Comparison of ENCODE assay signal across 8 cellular contexts in the genomic region with DNA sequence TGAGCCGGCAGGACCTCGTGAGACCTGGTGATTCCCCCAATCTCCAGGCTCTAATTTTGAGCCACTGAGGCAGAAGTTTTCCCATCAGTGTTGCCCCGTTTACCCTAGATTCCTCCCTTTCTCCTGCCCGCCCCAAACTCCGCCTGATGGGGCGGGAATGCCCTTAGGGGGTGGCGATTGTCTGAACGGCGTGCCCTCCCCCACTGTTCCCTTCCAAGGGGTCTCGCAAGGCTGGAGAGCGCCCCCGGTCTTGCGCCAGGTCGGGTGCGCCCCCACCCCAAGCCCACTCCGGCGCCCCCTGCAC. TPM values are rescaled to one million over a fixed set of nuclear protein-coding genes. Genes with fewer than 3 reads are reported as not detected.
DNase-seq lines count a peak whose midpoint lies in the region; ATAC-seq and TF ChIP-seq lines count a peak whose summit lies in the region.

No MANE protein-coding gene starts in this region.

- 0% methylated on average over 12 to 17 of the region's 17 CpGs for WGBS in tibial nerve, 2 donors

- H3K36me3 ChIP-seq in lower lobe of right lung: peaks cover 8% of the 10 kb centered on the region
- peaks cover 0 to 10% (median 0%) of the 10 kb centered on the region in 3 donors for H3K36me3 ChIP-seq in tibial nerve

- peak; percentile 15 for ATAC-seq in GM21786 (IDR thresholded peaks at IDR 0.05; ENCODE audit: unreplicated experiment)
- ATAC-seq in lower lobe of right lung: peak; percentile 70 to 77

- H3K4me1 ChIP-seq in lower lobe of right lung (peaks cover 5% of the 10 kb centered on the region), tibial nerve (peaks cover 0 to 24% (median 0%) of the 10 kb centered on the region in 4 donors)

- intact Hi-C loops in lower lobe of right lung (cut with DNase I): no loop called here

- TF ChIP-seq EP300 in tibial nerve (IDR thresholded peaks at IDR 0.05): no peak

- H3K27me3 ChIP-seq in lower lobe of right lung (ENCODE audit: low read depth) (no peaks in the 10 kb centered on the region), tibial nerve (no peaks in the 10 kb centered on the region)

- H3K4me3 ChIP-seq in lower lobe of right lung (peak overlapping the region; percentile 91), tibial nerve (peak overlapping the region; percentile 77 to 99 (median 92))

- TF ChIP-seq CTCF in lower lobe of right lung (IDR thresholded peaks at IDR 0.05) (no peak), tibial nerve (IDR thresholded peaks at IDR 0.05) (no peak), GM13977 (IDR thresholded peaks at IDR 0.05; ENCODE audit: extremely low read depth, insufficient read depth, missing control alignments) (no peak)

- H3K9me3 ChIP-seq in lower lobe of right lung (no peaks in the 10 kb centered on the region), tibial nerve (no peaks in the 10 kb centered on the region)

- in situ Hi-C loops in GM13977 (cut with MboI; ENCODE audit: low pct_unique_long_range_greater_than_20kb, low sequenced_read_pairs, unreplicated experiment): no loop called here

- DNase-seq in ELR (ENCODE audit: low read depth) (peak; percentile 67), NCI-H1105 (lab: John Stamatoyannopoulos, UW) (peak; percentile 64), cerebellar cortex (ENCODE audit: low spot score) (peak; percentile 51), lower lobe of right lung (no peak), tibial nerve (ENCODE audit: low spot score in 2 of 2) (no peak), CD1c-positive myeloid dendritic cell (ENCODE audit: extremely low spot score) (no peak), GM13977 (ENCODE audit: low spot score) (no peak)

- no peak for TF ChIP-seq POLR2A in tibial nerve (IDR thresholded peaks at IDR 0.05)

- H3K27ac ChIP-seq in lower lobe of right lung (peak overlapping the region; percentile 93), tibial nerve (peak overlapping the region; percentile 92 to 93 (median 92))

RNA-seq across cellular contexts. Expression of a gene that starts 0.5 kb away (rescaled TPM):
- 12.8 TPM for total RNA-seq in lower lobe of right lung
- 10 to 100 TPM; 14.0 to 19.4 (median 15.9) TPM for total RNA-seq in tibial nerve

Comparison
In these comparisons a context has a peak if more than half of its experiments do, and no peak if none do; other contexts are left out.
1. DNase-seq: peak in ELR (single experiment), NCI-H1105 (single experiment) and cerebellar cortex (single experiment); none in lower lobe of right lung (single experiment), tibial nerve (0 of 2), CD1c-positive myeloid dendritic cell (single experiment) and GM13977 (single experiment).